Comparison of ENCODE assay signal across 9 cellular contexts in the genomic region with DNA sequence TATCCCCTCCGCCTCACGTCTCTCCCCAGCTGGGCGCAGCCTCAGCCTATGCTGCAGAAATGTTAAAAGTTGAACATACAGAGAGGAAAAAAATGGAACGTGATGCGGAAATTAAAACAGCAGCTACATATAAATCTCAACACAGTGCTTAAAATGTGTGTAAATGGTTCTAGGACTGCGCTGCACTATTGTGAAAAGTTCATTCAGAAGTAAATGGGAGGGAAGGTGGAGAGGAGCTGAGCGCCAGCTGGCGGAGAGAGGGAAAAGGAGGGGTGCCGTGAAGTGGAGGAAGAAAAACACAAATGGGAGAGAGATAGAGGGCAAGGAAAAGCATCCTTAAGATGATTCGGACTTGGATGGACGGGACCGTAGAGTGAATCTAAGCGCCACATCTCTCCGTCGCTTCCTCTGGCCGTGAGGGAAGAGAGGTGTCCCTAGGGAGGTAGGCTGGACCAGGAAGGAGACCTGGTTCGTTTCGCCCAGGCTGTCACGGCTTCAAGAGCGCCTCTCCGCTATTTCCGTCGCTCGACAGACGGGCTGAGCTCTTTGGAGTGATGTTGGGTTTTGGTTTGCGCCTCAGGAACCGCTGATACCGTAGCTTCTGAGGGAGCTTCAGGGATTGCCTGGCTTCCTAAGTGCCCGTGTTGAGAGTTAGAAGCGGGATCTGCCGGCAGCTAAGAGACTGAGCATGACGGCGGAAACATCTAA.
DNase-seq lines count a peak whose midpoint lies in the region; ATAC-seq, FAIRE-seq and TF ChIP-seq lines count a peak whose summit lies in the region.
"Had no signal": no experiment of that assay in that cellular context is flagged by ENCODE, and none has a peak within 500 bp of the region (broad histone marks: within the 10 kb centered on the region; RNA-seq: fewer than 3 reads in every experiment).

No MANE protein-coding gene starts in this region.

- FAIRE-seq in D721Med (lab: Jason Lieb, UNC), result no peak

- peaks cover 15% of the 10 kb centered on the region for H3K4me1 Mint-ChIP-seq in activated CD8-positive, alpha-beta T cell treated with anti-CD3 and anti-CD28 coated beads for 36 hours (ENCODE audit: low read depth)

- H3K36me3 Mint-ChIP-seq in activated CD8-positive, alpha-beta T cell treated with anti-CD3 and anti-CD28 coated beads for 36 hours (ENCODE audit: low read depth), result peaks cover 16% of the 10 kb centered on the region

- peak overlapping the region; percentile 1 for H3K4me3 Mint-ChIP-seq in activated CD8-positive, alpha-beta T cell treated with anti-CD3 and anti-CD28 coated beads for 36 hours
- H3K4me3 Mint-ChIP-seq: activated naive CD8-positive, alpha-beta T cell had no signal

- TF ChIP-seq CTCF in D721Med (IDR thresholded peaks at IDR 0.05; ENCODE audit: insufficient read depth, missing control alignments), result peak; percentile 41
- TF ChIP-seq CTCF in activated CD8-positive, alpha-beta T cell treated with anti-CD3 and anti-CD28 coated beads for 36 hours (IDR thresholded peaks at IDR 0.05), result no peak

- intact Hi-C loops in activated CD8-positive, alpha-beta T cell treated with anti-CD3 and anti-CD28 coated beads for 36 hours (cut with micrococcal nuclease), result loop anchor here (5.0 kb wide), 1 partner anchor 38 kb away; no protein-coding TSS in a partner anchor
- intact Hi-C loops in head of caudate nucleus (cut with DNase I), result no loop called here

- ATAC-seq in activated CD8-positive, alpha-beta T cell treated with anti-CD3 and anti-CD28 coated beads for 36 hours, result no peak

- POLR2A ChIA-PET in activated CD8-positive, alpha-beta T cell treated with anti-CD3 and anti-CD28 coated beads for 36 hours (lab: Charles Lee), result interaction anchor here (0.6 kb wide), 1 partner anchor 15 kb away, joined by 3 read pairs; no protein-coding TSS in a partner anchor

- H3K27ac Mint-ChIP-seq in activated CD8-positive, alpha-beta T cell treated with anti-CD3 and anti-CD28 coated beads for 36 hours, result no peak overlapping the region
- H3K27ac Mint-ChIP-seq: activated naive CD8-positive, alpha-beta T cell had no signal

- DNase-seq in D721Med (ENCODE audit: insufficient read length, low spot score) (no peak), HT1080 (ENCODE audit: low read depth) (peak; percentile 37), iris pigment epithelial cell (ENCODE audit: low read depth) (peak; percentile 31), NCI-H510A (lab: John Stamatoyannopoulos, UW) (no peak), HuH-7.5 (ENCODE audit: low spot score) (no peak), NCI-H2196 (lab: John Stamatoyannopoulos, UW; ENCODE audit: unreplicated experiment) (no peak), head of caudate nucleus (no peak)
- no peak for DNase-seq in activated CD8-positive, alpha-beta T cell treated with anti-CD3 and anti-CD28 coated beads for 36 hours

- CTCF ChIA-PET in activated CD8-positive, alpha-beta T cell treated with anti-CD3 and anti-CD28 coated beads for 36 hours (lab: Charles Lee), result interaction anchor here (1.1 to 1.7 kb wide), 2 partner anchors 15 to 27 kb away, joined by 4 read pairs; no protein-coding TSS in a partner anchor

- peaks cover 11% of the 10 kb centered on the region for H3K9me3 Mint-ChIP-seq in activated CD8-positive, alpha-beta T cell treated with anti-CD3 and anti-CD28 coated beads for 36 hours

- peaks cover 78% of the 10 kb centered on the region for H3K27me3 Mint-ChIP-seq in activated CD8-positive, alpha-beta T cell treated with anti-CD3 and anti-CD28 coated beads for 36 hours

Comparison
In these comparisons a context has a peak if more than half of its experiments do, and no peak if none do; other contexts are left out.
1. DNase-seq: peak in HT1080 (single experiment) and iris pigment epithelial cell (single experiment); none in D721Med (single experiment), activated CD8-positive, alpha-beta T cell treated with anti-CD3 and anti-CD28 coated beads for 36 hours (single experiment), NCI-H510A (single experiment), HuH-7.5 (single experiment), NCI-H2196 (single experiment) and head of caudate nucleus (0 of 42).